Comparison of ENCODE assay signal across 8 cellular contexts in the genomic region with DNA sequence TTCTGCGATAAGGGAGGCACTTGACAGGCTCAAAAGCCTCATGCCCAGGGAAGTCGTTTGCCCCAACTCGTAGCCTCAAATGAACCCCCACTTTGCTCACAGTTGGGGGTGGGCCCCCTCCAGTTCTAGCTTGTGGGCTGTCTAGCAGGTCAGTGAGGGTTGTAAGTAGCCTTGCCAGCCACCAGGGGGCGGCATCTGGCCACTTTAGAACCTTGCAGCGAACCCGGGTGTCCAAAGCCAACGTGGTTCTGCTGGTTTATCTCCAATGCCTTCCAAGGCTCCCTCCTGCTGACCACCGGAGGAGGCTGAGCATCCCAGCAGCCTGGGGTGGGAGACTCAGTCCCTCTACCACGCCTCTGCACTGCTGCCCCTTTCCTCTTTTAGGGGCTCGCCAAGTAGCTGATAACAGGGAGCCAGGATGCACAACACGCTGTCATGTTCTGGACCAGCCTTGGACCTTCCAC. TPM values are rescaled to one million over a fixed set of nuclear protein-coding genes. Genes with fewer than 3 reads are reported as not detected.
DNase-seq lines count a peak whose midpoint lies in the region; ATAC-seq lines count a peak whose summit lies in the region.

No MANE protein-coding gene starts in this region.

- peak; percentile 1 for DNase-seq in NCI-H2107 treated with DMSO at 0.1 percent for 48 hours (lab: John Stamatoyannopoulos, UW; ENCODE audit: unreplicated experiment)
- DNase-seq in NCI-H2107 (lab: John Stamatoyannopoulos, UW), result no peak
- peak; percentile 8 for DNase-seq in NCI-H82 treated with DMSO at 0.1 percent for 48 hours (lab: John Stamatoyannopoulos, UW; ENCODE audit: unreplicated experiment)
- DNase-seq in activated CD8-positive, alpha-beta memory T cell treated with anti-CD3 and anti-CD28 coated beads for 24 hours, result peak; percentile 89
- peak; percentile 85 for DNase-seq in epidermal melanocyte (ENCODE audit: insufficient read length, low spot score)
- DNase-seq in mucosa of gallbladder (ENCODE audit: low spot score), result peak; percentile 54
- peak; percentile 28 to 37 for DNase-seq in stimulated activated CD8-positive, alpha-beta memory T cell treated with anti-CD3 and anti-CD28 coated beads, Interleukin-4, amount 100 ng/mL, for 4 hours (ENCODE audit: low read depth in 2 of 2, low spot score in 1 of 2)

- peak; percentile 76 for ATAC-seq in HG03103 (IDR thresholded peaks at IDR 0.05; ENCODE audit: low read depth, unreplicated experiment)

RNA-seq across cellular contexts. Expression of a gene that starts 9.2 kb away (rescaled TPM):
- total RNA-seq in mucosa of gallbladder, result 19.2 TPM

RNA-seq across cellular contexts. Expression of a gene that starts 43.0 kb away (rescaled TPM):
- total RNA-seq in mucosa of gallbladder, result 48.8 TPM
